10 cellular contexts compared by ENCODE assay signal in the genomic region with DNA sequence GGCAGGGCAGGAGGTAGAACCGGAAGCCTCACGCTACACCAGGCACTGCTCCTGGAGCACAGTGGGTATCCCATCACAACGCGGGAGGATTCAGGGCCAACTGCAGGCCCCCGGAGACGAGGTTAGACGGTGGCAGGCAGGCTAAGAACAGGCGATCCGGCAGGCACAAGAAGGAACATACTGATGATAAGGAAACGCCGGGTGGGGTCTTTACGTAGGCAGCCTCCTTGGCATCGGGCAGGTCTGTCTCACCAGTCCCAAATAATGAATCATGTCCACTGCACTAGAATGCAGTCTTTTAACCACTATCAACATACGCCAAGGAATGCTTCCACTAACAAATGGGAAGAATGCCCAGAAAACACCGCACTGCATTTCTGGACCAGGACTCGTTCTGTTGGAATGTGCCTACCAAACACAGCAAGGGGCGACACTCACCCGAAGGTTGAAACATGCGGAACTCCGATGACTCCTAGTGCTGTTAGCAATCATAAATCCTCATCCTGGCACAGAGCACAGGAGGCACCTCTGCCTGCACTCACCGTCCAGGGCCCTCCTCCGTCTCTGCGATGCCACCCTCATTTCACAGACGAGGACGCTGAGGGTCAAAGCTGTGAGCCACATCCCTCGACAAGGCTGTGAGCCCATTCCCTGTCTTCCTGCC. TPM values are rescaled to one million over a fixed set of nuclear protein-coding genes. Genes with fewer than 3 reads are reported as not detected.
DNase-seq lines count a peak whose midpoint lies in the region; ATAC-seq and TF ChIP-seq lines count a peak whose summit lies in the region.
"Had no signal": no experiment of that assay in that cellular context is flagged by ENCODE, and none has a peak within 500 bp of the region (broad histone marks: within the 10 kb centered on the region; RNA-seq: fewer than 3 reads in every experiment).

No MANE protein-coding gene starts in this region.

- intact Hi-C loops in lower lobe of right lung (cut with DNase I) = no loop called here

- H3K27ac Mint-ChIP-seq in type B pancreatic cell = no peak overlapping the region

- H3K27ac ChIP-seq in coronary artery = peak overlapping the region; percentile 14 to 71
- H3K27ac ChIP-seq in lower lobe of right lung = peak overlapping the region; percentile 56
- no peak overlapping the region for H3K27ac ChIP-seq in substantia nigra (ENCODE audit: low read depth, low read length, poor library complexity, severe bottlenecking)

- TF ChIP-seq CTCF in coronary artery (IDR thresholded peaks at IDR 0.05) (no peak), lower lobe of right lung (IDR thresholded peaks at IDR 0.05) (no peak), type B pancreatic cell (conservative IDR thresholded peaks at IDR 0.05) (no peak)

- H3K4me1 Mint-ChIP-seq in type B pancreatic cell (ENCODE audit: unreplicated experiment) = peaks cover 38% of the 10 kb centered on the region

- H3K4me3 Mint-ChIP-seq in type B pancreatic cell = no peak overlapping the region

- peak overlapping the region; percentile 57 for H3K4me3 ChIP-seq in coronary artery
- H3K4me3 ChIP-seq in lower lobe of right lung = no peak overlapping the region

- no peak for TF ChIP-seq EP300 in Ishikawa (IDR thresholded peaks at IDR 0.05; ENCODE audit: borderline replicate concordance)

- peaks cover 9% of the 10 kb centered on the region for H3K4me1 ChIP-seq in lower lobe of right lung

- no peaks in the 10 kb centered on the region for H3K27me3 Mint-ChIP-seq in type B pancreatic cell

- H3K9me3 ChIP-seq in lower lobe of right lung = no peaks in the 10 kb centered on the region

- ATAC-seq in lower lobe of right lung (peak; percentile 91), HG02642 (IDR thresholded peaks at IDR 0.05; ENCODE audit: poor library complexity, unreplicated experiment) (no peak)

- H3K27me3 ChIP-seq in lower lobe of right lung (ENCODE audit: low read depth) = no peaks in the 10 kb centered on the region

- no peaks in the 10 kb centered on the region for H3K36me3 ChIP-seq in lower lobe of right lung

- TF ChIP-seq RAD21 in Ishikawa (IDR thresholded peaks at IDR 0.05; ENCODE audit: low read depth) = peak; percentile 17; the same call in 1 of the 2 replicates

- peak; percentile 85 for DNase-seq in coronary artery (ENCODE audit: low spot score)
- DNase-seq in lower lobe of right lung = peak; percentile 56
- peak; percentile 50 for DNase-seq in type B pancreatic cell (ENCODE audit: extremely low spot score, unreplicated experiment)
- DNase-seq in substantia nigra (lab: John Stamatoyannopoulos, UW) = no peak
- no peak for DNase-seq in NCI-H1436 (lab: John Stamatoyannopoulos, UW)
- DNase-seq in AML-193 (lab: John Stamatoyannopoulos, UW) = no peak
- DNase-seq: NCI-H774, nucleus accumbens had no signal

- H3K9me3 Mint-ChIP-seq in type B pancreatic cell = no peaks in the 10 kb centered on the region

- peaks cover 32% of the 10 kb centered on the region for H3K36me3 Mint-ChIP-seq in type B pancreatic cell

TF ChIP-seq in Ishikawa, 13 proteins besides CTCF, POLR2A, EP300 and RAD21:
- TF ChIP-seq, protein P1, sequence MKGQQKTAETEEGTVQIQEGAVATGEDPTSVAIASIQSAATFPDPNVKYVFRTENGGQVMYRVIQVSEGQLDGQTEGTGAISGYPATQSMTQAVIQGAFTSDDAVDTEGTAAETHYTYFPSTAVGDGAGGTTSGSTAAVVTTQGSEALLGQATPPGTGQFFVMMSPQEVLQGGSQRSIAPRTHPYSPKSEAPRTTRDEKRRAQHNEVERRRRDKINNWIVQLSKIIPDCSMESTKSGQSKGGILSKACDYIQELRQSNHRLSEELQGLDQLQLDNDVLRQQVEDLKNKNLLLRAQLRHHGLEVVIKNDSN (IDR thresholded peaks at IDR 0.05) = no peak
- TF ChIP-seq NFIC (IDR thresholded peaks at IDR 0.05) = peak; percentile 40; the same call in 1 of the 2 replicates
- no peak for TF ChIP-seq CEBPB (IDR thresholded peaks at IDR 0.05)
- TF ChIP-seq CREB1 (IDR thresholded peaks at IDR 0.05; ENCODE audit: low read depth) = no peak
- TF ChIP-seq FOXM1 (IDR thresholded peaks at IDR 0.05; ENCODE audit: borderline replicate concordance, low read depth) = no peak
- TF ChIP-seq EGR1 (IDR thresholded peaks at IDR 0.05) = no peak
- no peak for TF ChIP-seq YY1 (IDR thresholded peaks at IDR 0.05; ENCODE audit: low read depth)
- TF ChIP-seq, protein P2, sequence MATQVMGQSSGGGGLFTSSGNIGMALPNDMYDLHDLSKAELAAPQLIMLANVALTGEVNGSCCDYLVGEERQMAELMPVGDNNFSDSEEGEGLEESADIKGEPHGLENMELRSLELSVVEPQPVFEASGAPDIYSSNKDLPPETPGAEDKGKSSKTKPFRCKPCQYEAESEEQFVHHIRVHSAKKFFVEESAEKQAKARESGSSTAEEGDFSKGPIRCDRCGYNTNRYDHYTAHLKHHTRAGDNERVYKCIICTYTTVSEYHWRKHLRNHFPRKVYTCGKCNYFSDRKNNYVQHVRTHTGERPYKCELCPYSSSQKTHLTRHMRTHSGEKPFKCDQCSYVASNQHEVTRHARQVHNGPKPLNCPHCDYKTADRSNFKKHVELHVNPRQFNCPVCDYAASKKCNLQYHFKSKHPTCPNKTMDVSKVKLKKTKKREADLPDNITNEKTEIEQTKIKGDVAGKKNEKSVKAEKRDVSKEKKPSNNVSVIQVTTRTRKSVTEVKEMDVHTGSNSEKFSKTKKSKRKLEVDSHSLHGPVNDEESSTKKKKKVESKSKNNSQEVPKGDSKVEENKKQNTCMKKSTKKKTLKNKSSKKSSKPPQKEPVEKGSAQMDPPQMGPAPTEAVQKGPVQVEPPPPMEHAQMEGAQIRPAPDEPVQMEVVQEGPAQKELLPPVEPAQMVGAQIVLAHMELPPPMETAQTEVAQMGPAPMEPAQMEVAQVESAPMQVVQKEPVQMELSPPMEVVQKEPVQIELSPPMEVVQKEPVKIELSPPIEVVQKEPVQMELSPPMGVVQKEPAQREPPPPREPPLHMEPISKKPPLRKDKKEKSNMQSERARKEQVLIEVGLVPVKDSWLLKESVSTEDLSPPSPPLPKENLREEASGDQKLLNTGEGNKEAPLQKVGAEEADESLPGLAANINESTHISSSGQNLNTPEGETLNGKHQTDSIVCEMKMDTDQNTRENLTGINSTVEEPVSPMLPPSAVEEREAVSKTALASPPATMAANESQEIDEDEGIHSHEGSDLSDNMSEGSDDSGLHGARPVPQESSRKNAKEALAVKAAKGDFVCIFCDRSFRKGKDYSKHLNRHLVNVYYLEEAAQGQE (IDR thresholded peaks at IDR 0.05; ENCODE audit: low read depth) = no peak
- TF ChIP-seq TAF1 (IDR thresholded peaks at IDR 0.05; ENCODE audit: low read depth) = no peak
- TF ChIP-seq, protein P3, sequence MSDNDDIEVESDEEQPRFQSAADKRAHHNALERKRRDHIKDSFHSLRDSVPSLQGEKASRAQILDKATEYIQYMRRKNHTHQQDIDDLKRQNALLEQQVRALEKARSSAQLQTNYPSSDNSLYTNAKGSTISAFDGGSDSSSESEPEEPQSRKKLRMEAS (IDR thresholded peaks at IDR 0.05) = no peak
- TF ChIP-seq TEAD4 (IDR thresholded peaks at IDR 0.05) = peak; percentile 74
- no peak for TF ChIP-seq ZBTB7A (IDR thresholded peaks at IDR 0.05; ENCODE audit: low read depth)

RNA-seq across cellular contexts. Expression of a gene that starts 35.2 kb away (rescaled TPM):
- total RNA-seq in lower lobe of right lung (28.8 TPM), type B pancreatic cell (ENCODE audit: low replicate concordance) (34.1 and 71.2 TPM in 2 replicates)

Comparison
In these comparisons a context has a peak if more than half of its experiments do, and no peak if none do; other contexts are left out.
1. DNase-seq: peak in coronary artery (single experiment), lower lobe of right lung (single experiment) and type B pancreatic cell (single experiment); none in substantia nigra (0 of 49), NCI-H1436 (single experiment) and AML-193 (0 of 2).